In genomic region chr1:25245393-25245792, GRCh38 we compare ENCODE assay signal across 10 cellular contexts. TPM values are rescaled to one million over a fixed set of nuclear protein-coding genes. Genes with fewer than 3 reads are reported as not detected.
DNase-seq lines count a peak whose midpoint lies in the region; ATAC-seq and TF ChIP-seq lines count a peak whose summit lies in the region.
"Had no signal": no experiment of that assay in that cellular context is flagged by ENCODE, and none has a peak within 500 bp of the region (broad histone marks: within the 10 kb centered on the region; RNA-seq: fewer than 3 reads in every experiment).

No MANE protein-coding gene starts in this region.

- ATAC-seq in memory B cell (ENCODE audit: low read depth), result no peak
- no peak for ATAC-seq in activated CD4-positive, CD25-positive, alpha-beta regulatory T cell treated with anti-CD3 and anti-CD28 coated beads, Interleukin-2, amount 50 U/mL, for 24 hours

- peak overlapping the region; percentile 97 for H3K4me3 Mint-ChIP-seq in activated naive CD4-positive, alpha-beta T cell treated with anti-CD3 and anti-CD28 coated beads, Interleukin-2, amount 50 U/mL, for 24 hours
- peak overlapping the region; percentile 97 for H3K4me3 Mint-ChIP-seq in memory B cell

- no peaks in the 10 kb centered on the region for H3K27me3 ChIP-seq in transverse colon

- TF ChIP-seq POLR2A in transverse colon (IDR thresholded peaks at IDR 0.05), result no peak

- peaks cover 59% of the 10 kb centered on the region for H3K4me1 Mint-ChIP-seq in activated naive CD4-positive, alpha-beta T cell treated with anti-CD3 and anti-CD28 coated beads, Interleukin-2, amount 50 U/mL, for 24 hours
- peaks cover 16% of the 10 kb centered on the region for H3K4me1 Mint-ChIP-seq in memory B cell

- H3K27ac Mint-ChIP-seq in activated naive CD4-positive, alpha-beta T cell treated with anti-CD3 and anti-CD28 coated beads, Interleukin-2, amount 50 U/mL, for 24 hours, result peak overlapping the region; percentile 97
- peak overlapping the region; percentile 100 for H3K27ac Mint-ChIP-seq in memory B cell

- H3K9me3 Mint-ChIP-seq in activated naive CD4-positive, alpha-beta T cell treated with anti-CD3 and anti-CD28 coated beads, Interleukin-2, amount 50 U/mL, for 24 hours, result no peaks in the 10 kb centered on the region
- H3K9me3 Mint-ChIP-seq in memory B cell, result no peaks in the 10 kb centered on the region

- peaks cover 22% of the 10 kb centered on the region for H3K36me3 Mint-ChIP-seq in activated naive CD4-positive, alpha-beta T cell treated with anti-CD3 and anti-CD28 coated beads, Interleukin-2, amount 50 U/mL, for 24 hours
- H3K36me3 Mint-ChIP-seq in memory B cell, result peaks cover 16% of the 10 kb centered on the region

- H3K27me3 Mint-ChIP-seq in activated naive CD4-positive, alpha-beta T cell treated with anti-CD3 and anti-CD28 coated beads, Interleukin-2, amount 50 U/mL, for 24 hours, result no peaks in the 10 kb centered on the region
- no peaks in the 10 kb centered on the region for H3K27me3 Mint-ChIP-seq in memory B cell

- peaks cover 17 to 59% (median 33%) of the 10 kb centered on the region in 4 donors for H3K4me1 ChIP-seq in transverse colon

- 47 to 71% methylated on average over 3 to 5 of the region's 5 CpGs for WGBS in transverse colon (ENCODE audit: low coverage in 1 of 2), 2 donors

- peak overlapping the region; percentile 100 for H3K4me3 ChIP-seq in astrocyte of the spinal cord (ENCODE audit: low read depth, low read length)
- H3K4me3 ChIP-seq in transverse colon, result peak overlapping the region in 3 of 4 donors; percentile 89 to 98 (median 90)

- TF ChIP-seq CTCF in astrocyte of the spinal cord (IDR thresholded peaks at IDR 0.05; ENCODE audit: low read depth, low read length), result no peak
- no peak for TF ChIP-seq CTCF in transverse colon (IDR thresholded peaks at IDR 0.05)

- in situ Hi-C loops in astrocyte of the spinal cord (cut with HindIII; ENCODE audit: low sequenced_read_pairs), result no loop called here
- in situ Hi-C loops in transverse colon (cut with MboI; ENCODE audit: low pct_ligation_motif_present in 1 of 4, low pct_unique_long_range_greater_than_20kb in 1 of 4, low sequenced_read_pairs in 3 of 4), result no loop called here

- DNase-seq in activated naive CD4-positive, alpha-beta T cell treated with Interleukin-2 at 50 U/mL for 16 hours, result no peak
- DNase-seq in astrocyte of the spinal cord (ENCODE audit: low read depth, low spot score) (no peak), memory B cell (ENCODE audit: low spot score in 2 of 2) (no peak), transverse colon (no peak), cortex of kidney (lab: John Stamatoyannopoulos, UW) (no peak), NCI-H1694 treated with DMSO at 0.1 percent for 48 hours (lab: John Stamatoyannopoulos, UW) (no peak)
- DNase-seq: DMS153, NCI-H345 had no signal

- H3K36me3 ChIP-seq in transverse colon, result peaks cover 0 to 40% (median 19%) of the 10 kb centered on the region in 4 donors

- H3K9me3 ChIP-seq in transverse colon, result no peaks in the 10 kb centered on the region

- peak overlapping the region; percentile 100 for H3K27ac ChIP-seq in transverse colon

- no peak for TF ChIP-seq EP300 in transverse colon (IDR thresholded peaks at IDR 0.05; ENCODE audit: low read depth)

- intact Hi-C loops in transverse colon (cut with DNase I; ENCODE audit: low total_unique reads), result no loop called here

RNA-seq across cellular contexts. Expression of gene RSRP1, which starts 1.9 kb away (rescaled TPM):
- 100 to 1,000 TPM; 231 to 467 (median 279) TPM for total RNA-seq in transverse colon

RNA-seq across cellular contexts. Expression of gene SYF2, which starts 13.1 kb away (rescaled TPM):
- 10 to 100 TPM in 3 of 4 donors, 1 to 10 TPM in 1; 2.8 to 63.1 (median 36.6) TPM for total RNA-seq in transverse colon

RNA-seq across cellular contexts. Expression of gene RHD, which starts 26.9 kb away (rescaled TPM):
- total RNA-seq in transverse colon, result not detected
